ENCODE assay signal across 24 cellular contexts in the genomic region with DNA sequence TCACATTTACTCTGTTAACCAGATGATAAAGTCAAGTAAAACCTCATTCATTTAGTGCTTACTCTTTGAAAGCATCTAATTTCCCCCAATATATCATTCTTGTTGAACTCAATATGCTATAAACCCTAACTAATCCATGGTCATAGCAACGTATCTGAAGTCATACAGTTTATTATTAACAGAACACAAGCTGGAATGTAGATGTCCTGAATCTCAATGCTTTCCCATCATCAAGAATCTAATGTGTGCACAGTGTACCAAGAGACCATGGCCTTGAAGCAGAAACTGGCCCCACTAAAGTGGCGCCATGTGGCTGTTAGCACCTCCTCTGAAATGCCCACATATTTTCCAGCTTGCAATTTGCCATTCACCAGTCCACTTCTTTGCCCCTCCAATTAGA.
"Had no signal": no experiment of that assay in that cellular context is flagged by ENCODE, and none has a peak within 500 bp of the region (broad histone marks: within the 10 kb centered on the region; RNA-seq: fewer than 3 reads in every experiment).

No MANE protein-coding gene starts in this region.

- H3K4me1 ChIP-seq: pancreas, prostate gland, right lobe of liver, stomach, upper lobe of left lung, vagina had no signal

- DNase-seq: naive thymus-derived CD8-positive, alpha-beta T cell; nephron progenitor cell; nucleus accumbens; right cardiac atrium; right lobe of liver; small intestine; stimulated activated CD4-positive, alpha-beta T cell treated with anti-CD3 and anti-CD28 coated beads, Interleukin-15, amount 100 ng/mL, for 24 hours; stimulated activated CD4-positive, alpha-beta T cell treated with anti-CD3 and anti-CD28 coated beads, Interleukin-2, amount 100 ng/mL, for 24 hours; stimulated activated CD4-positive, alpha-beta T cell treated with anti-CD3 and anti-CD28 coated beads, Interleukin-2, amount 100 ng/mL, for 48 hours; stimulated activated CD4-positive, alpha-beta T cell treated with anti-CD3 and anti-CD28 coated beads, Interleukin-4, amount 100 ng/mL, for 24 hours; stimulated activated naive B cell treated with anti-CD40 and anti-IgM and Interleukin-4, amounts not matched to agents 10 μg/mL and 1 μg/mL and 100 μg/mL, for 72 hours; stimulated activated naive CD4-positive, alpha-beta T cell treated with Interleukin-2 at 50 U/mL for 16 hours; stomach; thyroid gland; trophoblast cell; upper lobe of left lung had no signal

- ATAC-seq: naive thymus-derived CD8-positive, alpha-beta T cell; pancreas; right cardiac atrium; right lobe of liver; stimulated activated effector memory CD8-positive, alpha-beta T cell treated with anti-CD3 and anti-CD28 coated beads, Interleukin-12 subunit alpha, Interleukin-12 subunit beta, amount 100 ng/mL, for 72 hours; stimulated activated naive B cell treated with anti-CD40 and anti-IgM and Interleukin-4, amounts not matched to agents 10 μg/mL and 1 μg/mL and 100 μg/mL, for 72 hours had no signal

- H3K36me3 ChIP-seq: neutrophil, pancreas, prostate gland, right lobe of liver, sigmoid colon, stomach, thoracic aorta, thyroid gland, tibial nerve, upper lobe of left lung, vagina had no signal

- H3K4me3 ChIP-seq: pancreas, prostate gland, right lobe of liver, sigmoid colon, stomach, thoracic aorta, thyroid gland, tibial nerve, upper lobe of left lung, vagina had no signal

- H3K27ac ChIP-seq: neutrophil, pancreas, prostate gland, right lobe of liver, sigmoid colon, stomach, thoracic aorta, thyroid gland, tibial nerve, upper lobe of left lung, vagina had no signal

- H3K9me3 ChIP-seq: neutrophil, pancreas, prostate gland, right lobe of liver, sigmoid colon, stomach, thoracic aorta, thyroid gland, tibial nerve, upper lobe of left lung, vagina had no signal

- H3K27me3 ChIP-seq: neutrophil, pancreas, right lobe of liver, sigmoid colon, thyroid gland, tibial nerve, upper lobe of left lung, vagina had no signal
